20 cellular contexts compared by ENCODE assay signal in genomic region chr17:81933178-81933699, GRCh38. TPM values are rescaled to one million over a fixed set of nuclear protein-coding genes. Genes with fewer than 3 reads are reported as not detected.
"Had no signal": no experiment of that assay in that cellular context is flagged by ENCODE, and none has a peak within 500 bp of the region (broad histone marks: within the 10 kb centered on the region; RNA-seq: fewer than 3 reads in every experiment).

No MANE protein-coding gene starts in this region.

- H3K27ac Mint-ChIP-seq: activated T-helper 2 cell treated with anti-CD3 and anti-CD28 coated beads, Interferon-gamma antibody, Interleukin-2, Interleukin-4, amounts not matched to agents 10 μg/mL and 5 μg/mL and 100 μg/mL, durations not matched to agents 14 hours and 24 hours and 36 hours; stimulated activated naive CD8-positive, alpha-beta T cell treated with anti-CD3 and anti-CD28 coated beads, Interleukin-15, Interleukin-2, amounts not matched to agents 100 ng/mL and 50 ng/mL, for 24 hours had no signal

- H3K4me3 Mint-ChIP-seq: stimulated activated naive CD8-positive, alpha-beta T cell treated with anti-CD3 and anti-CD28 coated beads, Interleukin-15, Interleukin-2, amounts not matched to agents 100 ng/mL and 50 ng/mL, for 24 hours had no signal

- ATAC-seq: gastroesophageal sphincter, pancreas had no signal

- DNase-seq: activated CD4-positive, alpha-beta T cell treated with anti-CD3 and anti-CD28 coated beads for 4 hours; activated naive CD4-positive, alpha-beta T cell treated with anti-CD3 and anti-CD28 coated beads, Interleukin-2, amount 50 U/mL, for 16 hours; adrenal gland; central memory CD4-positive, alpha-beta T cell; effector memory CD4-positive, alpha-beta T cell; hippocampal formation; stimulated activated CD4-positive, alpha-beta T cell treated with anti-CD3 and anti-CD28 coated beads, Interleukin-4, amount 100 ng/mL, for 1 hour; stimulated activated CD8-positive, alpha-beta memory T cell treated with anti-CD3 and anti-CD28 coated beads, Interleukin-4, amount 100 ng/mL, for 48 hours; T1000 had no signal

- H3K9me3 Mint-ChIP-seq: activated T-helper 2 cell treated with anti-CD3 and anti-CD28 coated beads, Interferon-gamma antibody, Interleukin-2, Interleukin-4, amounts not matched to agents 10 μg/mL and 5 μg/mL and 100 μg/mL, durations not matched to agents 14 hours and 24 hours and 36 hours; neural progenitor cell; stimulated activated naive CD8-positive, alpha-beta T cell treated with anti-CD3 and anti-CD28 coated beads, Interleukin-15, Interleukin-2, amounts not matched to agents 100 ng/mL and 50 ng/mL, for 24 hours had no signal

RNA-seq across cellular contexts. Expression of gene MYADML2, which starts 13.8 kb away (rescaled TPM):
- total RNA-seq: activated T-helper 2 cell treated with anti-CD3 and anti-CD28 coated beads, Interferon-gamma antibody, Interleukin-2, Interleukin-4, amounts not matched to agents 10 μg/mL and 5 μg/mL and 100 μg/mL, durations not matched to agents 14 hours and 24 hours and 36 hours; adrenal gland; epithelial cell of proximal tubule; gastroesophageal sphincter; kidney epithelial cell; liver; mesenteric fat pad; pancreas; renal cortical epithelial cell; thoracic aorta had no signal
